28 cellular contexts compared by ENCODE assay signal in the genomic region with DNA sequence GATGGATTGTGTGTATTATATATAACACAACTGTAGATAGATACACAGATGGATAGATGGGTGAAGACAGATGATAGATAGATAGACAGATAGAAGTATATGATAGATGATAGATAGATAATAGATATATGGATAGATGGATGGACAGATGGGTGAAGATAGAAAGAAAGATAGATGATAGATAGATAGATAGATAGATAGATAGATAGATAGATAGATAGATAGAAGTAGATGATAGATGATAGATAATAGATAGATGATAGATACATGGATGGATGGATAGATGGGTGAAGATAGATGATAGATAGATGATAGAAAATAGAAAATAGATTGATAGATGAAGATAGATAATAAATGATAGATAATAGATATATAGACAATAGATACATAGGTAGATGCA.
"Had no signal": no experiment of that assay in that cellular context is flagged by ENCODE, and none has a peak within 500 bp of the region (broad histone marks: within the 10 kb centered on the region; RNA-seq: fewer than 3 reads in every experiment).

No MANE protein-coding gene starts in this region.

- H3K27me3 ChIP-seq: colonic mucosa, gastroesophageal sphincter had no signal

- H3K27ac Mint-ChIP-seq: dendritic cell treated with granulocyte-macrophage colony-stimulating factor and Interleukin-4, amounts not matched to agents 40 ng/mL and 50 ng/mL, for 4 days; effector memory CD8-positive, alpha-beta T cell; endodermal cell had no signal

- H3K9me3 ChIP-seq: colonic mucosa, esophagus muscularis mucosa, esophagus squamous epithelium, gastrocnemius medialis, gastroesophageal sphincter, heart left ventricle, heart right ventricle had no signal

- FAIRE-seq: colon, endometrium, endothelial cell of umbilical vein, frontal cortex had no signal

- H3K27ac ChIP-seq: colonic mucosa, coronary artery, dorsolateral prefrontal cortex, epithelial cell of prostate, esophagus muscularis mucosa, esophagus squamous epithelium, foreskin keratinocyte, gastrocnemius medialis, gastroesophageal sphincter, heart left ventricle, heart right ventricle had no signal

- H3K4me1 ChIP-seq: colonic mucosa, esophagus muscularis mucosa, foreskin keratinocyte, gastrocnemius medialis, gastroesophageal sphincter, heart left ventricle, heart right ventricle had no signal

- H3K36me3 ChIP-seq: colonic mucosa, esophagus muscularis mucosa, esophagus squamous epithelium, gastrocnemius medialis, gastroesophageal sphincter, heart left ventricle, heart right ventricle had no signal

- DNase-seq: colonic mucosa; cortex of kidney; dermis blood vessel endothelial cell; dorsolateral prefrontal cortex; effector CD4-positive, alpha-beta T cell; effector CD8-positive, alpha-beta T cell; effector memory CD4-positive, alpha-beta T cell; effector memory CD8-positive, alpha-beta T cell; erythroblast; esophagus squamous epithelium; foreskin keratinocyte; foreskin melanocyte; gastrocnemius medialis; glutamatergic neuron; head of caudate nucleus; heart left ventricle; heart right ventricle had no signal

- H3K9me3 Mint-ChIP-seq: dendritic cell treated with granulocyte-macrophage colony-stimulating factor and Interleukin-4, amounts not matched to agents 40 ng/mL and 50 ng/mL, for 4 days; effector memory CD8-positive, alpha-beta T cell; endodermal cell had no signal

- H3K4me3 Mint-ChIP-seq: dendritic cell treated with granulocyte-macrophage colony-stimulating factor and Interleukin-4, amounts not matched to agents 40 ng/mL and 50 ng/mL, for 4 days; effector memory CD8-positive, alpha-beta T cell; endodermal cell had no signal

- H3K4me3 ChIP-seq: colonic mucosa, coronary artery, dorsolateral prefrontal cortex, esophagus muscularis mucosa, esophagus squamous epithelium, gastrocnemius medialis, gastroesophageal sphincter, heart left ventricle, heart right ventricle had no signal

- ATAC-seq: effector memory CD8-positive, alpha-beta T cell; esophagus mucosa; foreskin keratinocyte; gastrocnemius medialis; gastroesophageal sphincter; heart left ventricle; heart right ventricle had no signal
